26 cellular contexts compared by ENCODE assay signal in the genomic region with DNA sequence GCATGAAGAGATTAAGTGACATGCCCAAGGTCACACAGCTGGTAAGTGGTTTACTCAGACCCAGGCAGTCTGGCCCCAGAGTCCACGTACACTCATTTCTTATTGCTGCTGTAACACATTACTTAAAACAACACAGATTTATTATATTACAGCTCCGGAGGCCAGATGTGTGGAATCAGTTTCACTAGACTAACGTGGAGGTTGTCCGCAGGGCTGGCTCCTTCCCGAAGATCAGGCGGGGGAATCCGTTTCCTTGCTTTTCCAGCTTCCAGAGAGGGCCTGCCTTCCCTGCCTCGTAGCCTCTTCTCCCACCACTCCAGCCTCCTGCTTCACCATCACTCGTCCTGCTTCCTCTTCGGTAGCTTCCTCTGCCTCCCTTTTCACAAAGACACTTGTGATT.
DNase-seq lines count a peak whose midpoint lies in the region; ATAC-seq and TF ChIP-seq lines count a peak whose summit lies in the region.
"Had no signal": no experiment of that assay in that cellular context is flagged by ENCODE, and none has a peak within 500 bp of the region (broad histone marks: within the 10 kb centered on the region; RNA-seq: fewer than 3 reads in every experiment).

No MANE protein-coding gene starts in this region.

- H3K4me1 Mint-ChIP-seq in activated naive CD8-positive, alpha-beta T cell (ENCODE audit: low read depth), result peaks cover 61% of the 10 kb centered on the region
- peaks cover 56% of the 10 kb centered on the region for H3K4me1 Mint-ChIP-seq in activated naive CD8-positive, alpha-beta T cell treated with anti-CD3 and anti-CD28 coated beads, Interleukin-2, amount 50 U/mL, for 24 hours

- H3K9me3 Mint-ChIP-seq in activated naive CD8-positive, alpha-beta T cell (ENCODE audit: low read depth), result no peaks in the 10 kb centered on the region
- H3K9me3 Mint-ChIP-seq in activated naive CD8-positive, alpha-beta T cell treated with anti-CD3 and anti-CD28 coated beads, Interleukin-2, amount 50 U/mL, for 24 hours, result no peaks in the 10 kb centered on the region
- H3K9me3 Mint-ChIP-seq: CD4-positive, alpha-beta memory T cell had no signal

- no peaks in the 10 kb centered on the region; the same call in 1 of the 2 replicates for H3K27me3 ChIP-seq in KMS-11 (ENCODE audit: insufficient read depth, low read depth)
- peaks cover 3% of the 10 kb centered on the region for H3K27me3 ChIP-seq in brain microvascular endothelial cell (replicated peaks)
- H3K27me3 ChIP-seq: BLaER1 had no signal

- peaks cover 98% of the 10 kb centered on the region for H3K4me1 ChIP-seq in KMS-11 (ENCODE audit: low read depth, poor library complexity, severe bottlenecking)

- in situ Hi-C loops in brain microvascular endothelial cell (cut with HindIII; ENCODE audit: low pct_ligation_motif_present, low sequenced_read_pairs), result no loop called here

- peak overlapping the region; percentile 12; the same call in 1 of the 2 replicates for H3K4me2 ChIP-seq in KMS-11
- H3K4me2 ChIP-seq: BLaER1 had no signal

- no peaks in the 10 kb centered on the region for H4K20me1 ChIP-seq in KMS-11 (ENCODE audit: insufficient read depth)
- H4K20me1 ChIP-seq: BLaER1 had no signal

- H3K79me2 ChIP-seq in KMS-11 (ENCODE audit: insufficient read depth, low read depth), result no peaks in the 10 kb centered on the region

- no peak overlapping the region for H3K27ac ChIP-seq in KMS-11
- H3K27ac ChIP-seq in brain microvascular endothelial cell, result no peak overlapping the region
- H3K27ac ChIP-seq: BLaER1 had no signal

- H3K4me3 ChIP-seq in KMS-11 (IDR thresholded peaks at IDR 0.05; ENCODE audit: insufficient read depth, low read depth, low read length), result peak overlapping the region; percentile 24
- no peak overlapping the region for H3K4me3 ChIP-seq in brain microvascular endothelial cell (ENCODE audit: low read depth, low read length)
- H3K4me3 ChIP-seq: BLaER1, HAP-1 had no signal

- no peak overlapping the region for H3K9ac ChIP-seq in KMS-11
- H3K9ac ChIP-seq: BLaER1 had no signal

- peak overlapping the region; percentile 17 for H3K27ac Mint-ChIP-seq in activated naive CD8-positive, alpha-beta T cell
- H3K27ac Mint-ChIP-seq in activated naive CD8-positive, alpha-beta T cell treated with anti-CD3 and anti-CD28 coated beads, Interleukin-2, amount 50 U/mL, for 24 hours, result no peak overlapping the region

- H3K36me3 ChIP-seq in KMS-11 (ENCODE audit: insufficient read depth) (no peaks in the 10 kb centered on the region), brain microvascular endothelial cell (replicated peaks) (no peaks in the 10 kb centered on the region)
- H3K36me3 ChIP-seq: BLaER1, HAP-1 had no signal

- no peak overlapping the region for H3K4me3 Mint-ChIP-seq in activated naive CD8-positive, alpha-beta T cell
- H3K4me3 Mint-ChIP-seq in activated naive CD8-positive, alpha-beta T cell treated with anti-CD3 and anti-CD28 coated beads, Interleukin-2, amount 50 U/mL, for 24 hours, result no peak overlapping the region
- H3K4me3 Mint-ChIP-seq: CD4-positive, alpha-beta memory T cell had no signal

- TF ChIP-seq CTCF in KMS-11 (conservative IDR thresholded peaks at IDR 0.05; ENCODE audit: low read depth, low read length), result no peak
- no peak for TF ChIP-seq CTCF in brain microvascular endothelial cell (IDR thresholded peaks at IDR 0.05; ENCODE audit: low read depth, low read length, missing control alignments)

- H3K27me3 Mint-ChIP-seq in activated naive CD8-positive, alpha-beta T cell, result no peaks in the 10 kb centered on the region
- no peaks in the 10 kb centered on the region for H3K27me3 Mint-ChIP-seq in activated naive CD8-positive, alpha-beta T cell treated with anti-CD3 and anti-CD28 coated beads, Interleukin-2, amount 50 U/mL, for 24 hours

- ATAC-seq in activated naive CD8-positive, alpha-beta T cell treated with anti-CD3 and anti-CD28 coated beads, Interleukin-2, amount 50 U/mL, for 24 hours, result no peak
- ATAC-seq in GM18519 (IDR thresholded peaks at IDR 0.05; ENCODE audit: low FRiP score, unreplicated experiment), result no peak

- DNase-seq in activated naive CD8-positive, alpha-beta T cell treated with anti-CD3 and anti-CD28 coated beads, Interleukin-2, amount 50 U/mL, for 24 hours, result no peak
- peak; percentile 5 for DNase-seq in iris pigment epithelial cell (ENCODE audit: low read depth)
- no peak for DNase-seq in brain microvascular endothelial cell
- DNase-seq in NCI-H1048 (lab: John Stamatoyannopoulos, UW), result no peak
- DNase-seq: CD4-positive, alpha-beta memory T cell; COR-L47; DMS53; GOT3; IMR-90; KG1; MM.1S; NCI-H1092; NCI-H1436; NCI-H187; NCI-H2081 treated with DMSO at 0.1 percent for 48 hours; NCI-H2171; NCI-H226; NCI-H510A; NCI-H69; RPMI8226; SHP77 had no signal

- H2AFZ ChIP-seq in KMS-11 (ENCODE audit: low read depth), result no peak overlapping the region

- no peaks in the 10 kb centered on the region for H3K36me3 Mint-ChIP-seq in activated naive CD8-positive, alpha-beta T cell
- H3K36me3 Mint-ChIP-seq in activated naive CD8-positive, alpha-beta T cell treated with anti-CD3 and anti-CD28 coated beads, Interleukin-2, amount 50 U/mL, for 24 hours (ENCODE audit: low read depth), result no peaks in the 10 kb centered on the region
- H3K36me3 Mint-ChIP-seq: CD4-positive, alpha-beta memory T cell had no signal
